In the genomic region with DNA sequence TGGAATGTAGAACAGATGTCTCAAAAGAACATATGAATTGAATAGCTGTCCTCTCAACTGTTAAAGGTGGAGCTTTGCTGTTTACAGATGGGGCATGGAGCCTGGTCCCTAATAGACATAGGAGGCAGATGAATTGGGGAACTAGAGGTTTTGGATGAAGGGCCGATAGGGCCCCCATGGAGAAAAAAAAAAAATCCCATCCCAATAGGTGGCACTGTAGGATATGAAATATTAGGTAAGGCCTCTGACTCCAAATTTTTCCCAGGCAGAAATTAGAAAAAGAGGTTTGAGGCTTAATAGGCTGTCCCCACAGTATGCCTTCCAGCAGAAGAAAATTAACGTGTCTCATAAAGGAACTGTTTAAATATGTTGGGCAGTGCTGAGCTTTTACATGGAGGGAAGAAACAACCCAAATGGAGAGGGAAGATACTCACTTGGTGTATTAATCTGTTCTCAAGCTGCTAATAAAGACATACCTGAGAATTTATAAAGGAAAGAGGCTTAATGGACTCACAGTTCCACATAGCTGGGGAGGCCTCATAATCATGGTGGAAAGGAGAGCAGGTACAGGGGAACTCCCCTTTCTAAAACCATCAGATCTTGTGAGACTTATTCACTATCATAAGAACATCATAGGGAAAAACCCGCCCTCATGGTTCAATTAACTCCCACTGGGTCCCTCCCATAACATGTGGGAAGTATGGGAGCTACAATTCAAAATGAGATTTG, we compare ENCODE assay signal across 10 cellular contexts. TPM values are rescaled to one million over a fixed set of nuclear protein-coding genes. Genes with fewer than 3 reads are reported as not detected.
DNase-seq lines count a peak whose midpoint lies in the region; ATAC-seq and TF ChIP-seq lines count a peak whose summit lies in the region.
"Had no signal": no experiment of that assay in that cellular context is flagged by ENCODE, and none has a peak within 500 bp of the region (broad histone marks: within the 10 kb centered on the region; RNA-seq: fewer than 3 reads in every experiment).

No MANE protein-coding gene starts in this region.

- no peak for TF ChIP-seq POLR2A in prostate gland (IDR thresholded peaks at IDR 0.05)

- CTCF ChIA-PET in WTC11 (lab: Charles Lee), result interaction anchor here (0.6 kb wide), 2 partner anchors 360 to 879 kb away, joined by 3 to 5 read pairs; no protein-coding TSS in a partner anchor

- H3K36me3 Mint-ChIP-seq in WTC11, result no peaks in the 10 kb centered on the region
- H3K36me3 Mint-ChIP-seq: memory B cell had no signal

- DNase-seq in SHP77 (lab: John Stamatoyannopoulos, UW) (peak; percentile 7 to 8), SHP77 treated with DMSO at 0.1 percent for 48 hours (lab: John Stamatoyannopoulos, UW) (no peak), NCI-H1105 treated with DMSO at 0.1 percent for 48 hours (lab: John Stamatoyannopoulos, UW) (peak; percentile 49), cardiac fibroblast (ENCODE audit: low read depth in 2 of 2) (peak; percentile 43 to 56), prostate gland (ENCODE audit: low spot score) (no peak), NCI-H524 treated with DMSO at 0.1 percent for 48 hours (lab: John Stamatoyannopoulos, UW) (no peak), tibial artery (no peak), WTC11 (ENCODE audit: low spot score) (no peak)
- DNase-seq: Right ventricle myocardium superior had no signal

- no peak for ATAC-seq in WTC11

- H3K9me3 ChIP-seq in prostate gland, result no peaks in the 10 kb centered on the region
- no peaks in the 10 kb centered on the region for H3K9me3 ChIP-seq in tibial artery

- no peaks in the 10 kb centered on the region for H3K4me1 ChIP-seq in prostate gland (replicated peaks)
- H3K4me1 ChIP-seq in tibial artery, result no peaks in the 10 kb centered on the region

- H3K27me3 ChIP-seq in prostate gland (replicated peaks; ENCODE audit: insufficient read depth) (no peaks in the 10 kb centered on the region), tibial artery (no peaks in the 10 kb centered on the region)

- H3K27ac ChIP-seq in prostate gland, result no peak overlapping the region
- no peak overlapping the region for H3K27ac ChIP-seq in tibial artery

- POLR2A ChIA-PET in WTC11 (lab: Charles Lee), result no interaction called here

- TF ChIP-seq CTCF in cardiac fibroblast (IDR thresholded peaks at IDR 0.05; ENCODE audit: low read depth, low read length) (peak; percentile 31), prostate gland (IDR thresholded peaks at IDR 0.05) (peak in 3 of 4 experiments; percentile 20 to 37 (median 35)), tibial artery (IDR thresholded peaks at IDR 0.05) (no peak), WTC11 (IDR thresholded peaks at IDR 0.05) (no peak)

- H3K9me3 Mint-ChIP-seq in WTC11, result peaks cover 6% of the 10 kb centered on the region; the same call in 1 of the 2 replicates
- H3K9me3 Mint-ChIP-seq: memory B cell had no signal

- intact Hi-C loops in prostate gland (cut with DNase I) (loop anchor here (5.0 to 10.0 kb wide), 2 partner anchors 109 to 347 kb away; a partner anchor contains a TSS), tibial artery (cut with DNase I; ENCODE audit: low total_unique reads) (no loop called here)

- H3K36me3 ChIP-seq in prostate gland (no peaks in the 10 kb centered on the region), tibial artery (no peaks in the 10 kb centered on the region)

- H3K27me3 Mint-ChIP-seq in WTC11 (ENCODE audit: low read depth), result no peaks in the 10 kb centered on the region

- WGBS in prostate gland, result 44% methylated on average over 3 of the region's 3 CpGs

- H3K27ac Mint-ChIP-seq in WTC11, result no peak overlapping the region
- H3K27ac Mint-ChIP-seq: memory B cell had no signal

- H3K4me3 ChIP-seq in cardiac fibroblast (replicated peaks in 1 of 2; ENCODE audit: low read depth in 2 of 2, low read length in 2 of 2) (no peak overlapping the region), prostate gland (no peak overlapping the region), tibial artery (no peak overlapping the region)

- H3K4me1 Mint-ChIP-seq in WTC11, result no peaks in the 10 kb centered on the region
- H3K4me1 Mint-ChIP-seq: memory B cell had no signal

- H3K4me3 Mint-ChIP-seq in WTC11, result no peak overlapping the region
- H3K4me3 Mint-ChIP-seq: memory B cell had no signal

TF ChIP-seq in WTC11, 78 proteins besides CTCF, POLR2A, EP300 and RAD21 (continues in another document):
- TF ChIP-seq ZNF232 (CRISPR knock-in tag; IDR thresholded peaks at IDR 0.05), result no peak
- TF ChIP-seq, protein P1, sequence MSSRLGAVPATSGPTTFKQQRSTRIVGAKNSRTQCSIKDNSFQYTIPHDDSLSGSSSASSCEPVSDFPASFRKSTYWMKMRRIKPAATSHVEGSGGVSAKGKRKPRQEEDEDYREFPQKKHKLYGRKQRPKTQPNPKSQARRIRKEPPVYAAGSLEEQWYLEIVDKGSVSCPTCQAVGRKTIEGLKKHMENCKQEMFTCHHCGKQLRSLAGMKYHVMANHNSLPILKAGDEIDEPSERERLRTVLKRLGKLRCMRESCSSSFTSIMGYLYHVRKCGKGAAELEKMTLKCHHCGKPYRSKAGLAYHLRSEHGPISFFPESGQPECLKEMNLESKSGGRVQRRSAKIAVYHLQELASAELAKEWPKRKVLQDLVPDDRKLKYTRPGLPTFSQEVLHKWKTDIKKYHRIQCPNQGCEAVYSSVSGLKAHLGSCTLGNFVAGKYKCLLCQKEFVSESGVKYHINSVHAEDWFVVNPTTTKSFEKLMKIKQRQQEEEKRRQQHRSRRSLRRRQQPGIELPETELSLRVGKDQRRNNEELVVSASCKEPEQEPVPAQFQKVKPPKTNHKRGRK (CRISPR knock-in tag; IDR thresholded peaks at IDR 0.05; ENCODE audit: borderline replicate concordance), result no peak
- TF ChIP-seq, protein P2, sequence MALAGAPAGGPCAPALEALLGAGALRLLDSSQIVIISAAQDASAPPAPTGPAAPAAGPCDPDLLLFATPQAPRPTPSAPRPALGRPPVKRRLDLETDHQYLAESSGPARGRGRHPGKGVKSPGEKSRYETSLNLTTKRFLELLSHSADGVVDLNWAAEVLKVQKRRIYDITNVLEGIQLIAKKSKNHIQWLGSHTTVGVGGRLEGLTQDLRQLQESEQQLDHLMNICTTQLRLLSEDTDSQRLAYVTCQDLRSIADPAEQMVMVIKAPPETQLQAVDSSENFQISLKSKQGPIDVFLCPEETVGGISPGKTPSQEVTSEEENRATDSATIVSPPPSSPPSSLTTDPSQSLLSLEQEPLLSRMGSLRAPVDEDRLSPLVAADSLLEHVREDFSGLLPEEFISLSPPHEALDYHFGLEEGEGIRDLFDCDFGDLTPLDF (CRISPR knock-in tag; IDR thresholded peaks at IDR 0.05), result no peak
- TF ChIP-seq, protein P3, sequence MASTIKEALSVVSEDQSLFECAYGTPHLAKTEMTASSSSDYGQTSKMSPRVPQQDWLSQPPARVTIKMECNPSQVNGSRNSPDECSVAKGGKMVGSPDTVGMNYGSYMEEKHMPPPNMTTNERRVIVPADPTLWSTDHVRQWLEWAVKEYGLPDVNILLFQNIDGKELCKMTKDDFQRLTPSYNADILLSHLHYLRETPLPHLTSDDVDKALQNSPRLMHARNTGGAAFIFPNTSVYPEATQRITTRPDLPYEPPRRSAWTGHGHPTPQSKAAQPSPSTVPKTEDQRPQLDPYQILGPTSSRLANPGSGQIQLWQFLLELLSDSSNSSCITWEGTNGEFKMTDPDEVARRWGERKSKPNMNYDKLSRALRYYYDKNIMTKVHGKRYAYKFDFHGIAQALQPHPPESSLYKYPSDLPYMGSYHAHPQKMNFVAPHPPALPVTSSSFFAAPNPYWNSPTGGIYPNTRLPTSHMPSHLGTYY (CRISPR knock-in tag; IDR thresholded peaks at IDR 0.05), result no peak
- TF ChIP-seq, protein P4, sequence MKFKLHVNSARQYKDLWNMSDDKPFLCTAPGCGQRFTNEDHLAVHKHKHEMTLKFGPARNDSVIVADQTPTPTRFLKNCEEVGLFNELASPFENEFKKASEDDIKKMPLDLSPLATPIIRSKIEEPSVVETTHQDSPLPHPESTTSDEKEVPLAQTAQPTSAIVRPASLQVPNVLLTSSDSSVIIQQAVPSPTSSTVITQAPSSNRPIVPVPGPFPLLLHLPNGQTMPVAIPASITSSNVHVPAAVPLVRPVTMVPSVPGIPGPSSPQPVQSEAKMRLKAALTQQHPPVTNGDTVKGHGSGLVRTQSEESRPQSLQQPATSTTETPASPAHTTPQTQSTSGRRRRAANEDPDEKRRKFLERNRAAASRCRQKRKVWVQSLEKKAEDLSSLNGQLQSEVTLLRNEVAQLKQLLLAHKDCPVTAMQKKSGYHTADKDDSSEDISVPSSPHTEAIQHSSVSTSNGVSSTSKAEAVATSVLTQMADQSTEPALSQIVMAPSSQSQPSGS (CRISPR knock-in tag; IDR thresholded peaks at IDR 0.05; ENCODE audit: borderline replicate concordance, low read depth), result no peak
- no peak for TF ChIP-seq IRF2 (CRISPR knock-in tag; IDR thresholded peaks at IDR 0.05; ENCODE audit: borderline replicate concordance, low read depth)
- TF ChIP-seq, protein P5, sequence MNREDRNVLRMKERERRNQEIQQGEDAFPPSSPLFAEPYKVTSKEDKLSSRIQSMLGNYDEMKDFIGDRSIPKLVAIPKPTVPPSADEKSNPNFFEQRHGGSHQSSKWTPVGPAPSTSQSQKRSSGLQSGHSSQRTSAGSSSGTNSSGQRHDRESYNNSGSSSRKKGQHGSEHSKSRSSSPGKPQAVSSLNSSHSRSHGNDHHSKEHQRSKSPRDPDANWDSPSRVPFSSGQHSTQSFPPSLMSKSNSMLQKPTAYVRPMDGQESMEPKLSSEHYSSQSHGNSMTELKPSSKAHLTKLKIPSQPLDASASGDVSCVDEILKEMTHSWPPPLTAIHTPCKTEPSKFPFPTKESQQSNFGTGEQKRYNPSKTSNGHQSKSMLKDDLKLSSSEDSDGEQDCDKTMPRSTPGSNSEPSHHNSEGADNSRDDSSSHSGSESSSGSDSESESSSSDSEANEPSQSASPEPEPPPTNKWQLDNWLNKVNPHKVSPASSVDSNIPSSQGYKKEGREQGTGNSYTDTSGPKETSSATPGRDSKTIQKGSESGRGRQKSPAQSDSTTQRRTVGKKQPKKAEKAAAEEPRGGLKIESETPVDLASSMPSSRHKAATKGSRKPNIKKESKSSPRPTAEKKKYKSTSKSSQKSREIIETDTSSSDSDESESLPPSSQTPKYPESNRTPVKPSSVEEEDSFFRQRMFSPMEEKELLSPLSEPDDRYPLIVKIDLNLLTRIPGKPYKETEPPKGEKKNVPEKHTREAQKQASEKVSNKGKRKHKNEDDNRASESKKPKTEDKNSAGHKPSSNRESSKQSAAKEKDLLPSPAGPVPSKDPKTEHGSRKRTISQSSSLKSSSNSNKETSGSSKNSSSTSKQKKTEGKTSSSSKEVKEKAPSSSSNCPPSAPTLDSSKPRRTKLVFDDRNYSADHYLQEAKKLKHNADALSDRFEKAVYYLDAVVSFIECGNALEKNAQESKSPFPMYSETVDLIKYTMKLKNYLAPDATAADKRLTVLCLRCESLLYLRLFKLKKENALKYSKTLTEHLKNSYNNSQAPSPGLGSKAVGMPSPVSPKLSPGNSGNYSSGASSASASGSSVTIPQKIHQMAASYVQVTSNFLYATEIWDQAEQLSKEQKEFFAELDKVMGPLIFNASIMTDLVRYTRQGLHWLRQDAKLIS (CRISPR knock-in tag; IDR thresholded peaks at IDR 0.05; ENCODE audit: borderline replicate concordance), result no peak

RNA-seq across cellular contexts. Expression of a gene that starts 30.1 kb away (rescaled TPM):
- 10 to 100 TPM in 1 of 2 donors, 1 to 10 TPM in 1; 5.2 to 11.0 TPM for total RNA-seq in prostate gland
- 0.25 to 0.59 TPM (median 0.37 TPM) in 3 replicates for total RNA-seq in WTC11 (2021)
- total RNA-seq: Right ventricle myocardium superior had no signal

Comparison
In these comparisons a context has a peak if more than half of its experiments do, and no peak if none do; other contexts are left out.
1. DNase-seq: peak in SHP77 (2 of 2), NCI-H1105 treated with DMSO at 0.1 percent for 48 hours (single experiment) and cardiac fibroblast (2 of 2); none in SHP77 treated with DMSO at 0.1 percent for 48 hours (single experiment), prostate gland (single experiment), NCI-H524 treated with DMSO at 0.1 percent for 48 hours (single experiment), tibial artery (0 of 2) and WTC11 (single experiment).
2. CTCF ChIP-seq: peak in cardiac fibroblast (single experiment) and prostate gland (3 of 4); none in tibial artery (0 of 2) and WTC11 (single experiment).